ENCODE assay signal across 8 cellular contexts in genomic region chr9:97921959-97922905, GRCh38. TPM values are rescaled to one million over a fixed set of nuclear protein-coding genes. Genes with fewer than 3 reads are reported as not detected.
A peak's percentile ranks its signal among the peaks of the same experiment; 100 is the strongest.
DNase-seq lines count a peak whose midpoint lies in the region; ATAC-seq and TF ChIP-seq lines count a peak whose summit lies in the region.

TSS of gene TRMO (minus strand) at chr9:97922500. CDS start at chr9:97922493, 7 bp downstream.

- peak; percentile 43 for TF ChIP-seq POLR2A in testis (IDR thresholded peaks at IDR 0.05)

- H3K9ac ChIP-seq in SK-N-SH: peak within 1 kb of the TSS; percentile 86

- TF ChIP-seq RAD21 in SK-N-SH (IDR thresholded peaks at IDR 0.05; ENCODE audit: low read length): no peak; the same call in 1 of the 2 replicates

- H3K27ac ChIP-seq in SK-N-SH (ENCODE audit: low read depth in 2 of 2, low read length in 1 of 2) (peak within 1 kb of the TSS; percentile 94 to 99), testis (peak within 1 kb of the TSS; percentile 96 to 99)

- H3K4me3 ChIP-seq in SK-N-SH (ENCODE audit: low read depth in 2 of 2, low read length in 1 of 2) (peak within 1 kb of the TSS; percentile 72 to 74), testis (peak within 1 kb of the TSS; percentile 57 to 67)

- under 1% methylated on average over 30 of the region's 63 CpGs for WGBS in SK-N-SH (ENCODE audit: low lambda C conversion rate)
- 1% methylated on average over 22 to 62 of the region's 63 CpGs for WGBS in testis, 2 donors

- H4K20me1 ChIP-seq in SK-N-SH (ENCODE audit: insufficient read depth): no peaks in the 10 kb centered on the region

- CTCF ChIA-PET in SK-N-SH (lab: Yijun Ruan, JAX): interaction anchor here (0.5 to 5.6 kb wide), 42 partner anchors 11 to 854 kb away, joined by 3 to 96 read pairs (median 6); partner anchors contain the start of genes ANP32B, CORO2A, HEMGN and NANS

- peaks cover 7% of the 10 kb centered on the region for H3K79me2 ChIP-seq in SK-N-SH (ENCODE audit: insufficient read depth)

- H3K9me2 ChIP-seq in SK-N-SH: no peaks in the 10 kb centered on the region

- H3K27me3 Mint-ChIP-seq in activated naive CD4-positive, alpha-beta T cell treated with anti-CD3 and anti-CD28 coated beads, Interleukin-2, amount 50 U/mL, for 24 hours: no peaks in the 10 kb centered on the region

- H3K4me1 ChIP-seq in SK-N-SH (ENCODE audit: control insufficient read depth in 1 of 2, insufficient read depth in 2 of 2, low read depth in 1 of 2, low read length in 1 of 2) (peaks cover 0 to 3% of the 10 kb centered on the region in 2 experiments; a peak in 3 of 4 replicates), testis (peaks cover 9% of the 10 kb centered on the region)

- H3K27ac Mint-ChIP-seq in activated naive CD4-positive, alpha-beta T cell treated with anti-CD3 and anti-CD28 coated beads, Interleukin-2, amount 50 U/mL, for 24 hours: peak within 1 kb of the TSS; percentile 99

- H3K27me3 ChIP-seq in SK-N-SH (ENCODE audit: insufficient read depth): no peaks in the 10 kb centered on the region
- no peaks in the 10 kb centered on the region for H3K27me3 ChIP-seq in testis

- peak; percentile 87 for DNase-seq in GM10266 (ENCODE audit: extremely low spot score)
- peak; percentile 97 for DNase-seq in NCI-H1048 (lab: John Stamatoyannopoulos, UW)
- DNase-seq in SK-N-SH: peak; percentile 93
- peak; percentile 98 for DNase-seq in glomerular visceral epithelial cell (ENCODE audit: extremely low spot score)
- peak; percentile 99 for DNase-seq in omental fat pad (ENCODE audit: low spot score)
- peak; percentile 99 for DNase-seq in testis

- peaks cover 2% of the 10 kb centered on the region for H3K36me3 Mint-ChIP-seq in activated naive CD4-positive, alpha-beta T cell treated with anti-CD3 and anti-CD28 coated beads, Interleukin-2, amount 50 U/mL, for 24 hours

- peak; percentile 83 for TF ChIP-seq CTCF in GM10266 (IDR thresholded peaks at IDR 0.05; ENCODE audit: control insufficient read depth, insufficient read depth, low read depth, missing control alignments)
- TF ChIP-seq CTCF in SK-N-SH (IDR thresholded peaks at IDR 0.05): peak; percentile 77
- peak in 1 of 3 donors; percentile 41 for TF ChIP-seq CTCF in omental fat pad (IDR thresholded peaks at IDR 0.05)
- peak; percentile 63 to 84 (median 84) for TF ChIP-seq CTCF in testis (IDR thresholded peaks at IDR 0.05)

- H3K4me1 Mint-ChIP-seq in activated naive CD4-positive, alpha-beta T cell treated with anti-CD3 and anti-CD28 coated beads, Interleukin-2, amount 50 U/mL, for 24 hours: peaks cover 47% of the 10 kb centered on the region

- intact Hi-C loops in testis (cut with DNase I; ENCODE audit: low total_unique reads): loop anchor here (10.0 kb wide), 1 partner anchor 113 kb away; no protein-coding TSS in a partner anchor

- peak in 1 of 2 experiments; percentile 24; a peak in 2 of 4 replicates for TF ChIP-seq EP300 in SK-N-SH (IDR thresholded peaks at IDR 0.05; ENCODE audit: borderline replicate concordance in 1 of 2, low read depth in 1 of 2, low read length in 1 of 2)

- H3K4me3 Mint-ChIP-seq in activated naive CD4-positive, alpha-beta T cell treated with anti-CD3 and anti-CD28 coated beads, Interleukin-2, amount 50 U/mL, for 24 hours: peak within 1 kb of the TSS; percentile 96

- POLR2A ChIA-PET in SK-N-SH (lab: Yijun Ruan, JAX): interaction anchor here (0.6 to 2.6 kb wide), 15 partner anchors 12 to 358 kb away, joined by 3 to 16 read pairs (median 4); partner anchors contain the start of genes ANP32B, NANS, NCBP1 and TBC1D2

- no peaks in the 10 kb centered on the region for H3K9me3 ChIP-seq in SK-N-SH
- H3K9me3 ChIP-seq in testis: no peaks in the 10 kb centered on the region

- peaks cover 15% of the 10 kb centered on the region for H3F3A ChIP-seq in SK-N-SH (replicated peaks; ENCODE audit: insufficient read depth)

- peak; percentile 86 for ATAC-seq in HG02588 (IDR thresholded peaks at IDR 0.05; ENCODE audit: unreplicated experiment)
- ATAC-seq in omental fat pad (ENCODE audit: low FRiP score): peak; percentile 90

- H2AFZ ChIP-seq in SK-N-SH (ENCODE audit: low read depth): peak within 1 kb of the TSS; percentile 99

- H3K4me2 ChIP-seq in SK-N-SH: peak within 1 kb of the TSS; percentile 84

- H3K36me3 ChIP-seq in SK-N-SH (replicated peaks in 1 of 2; ENCODE audit: control insufficient read depth in 1 of 2, insufficient read depth in 2 of 2, low read length in 1 of 2) (no peaks in the 10 kb centered on the region), testis (ENCODE audit: low read depth, missing control alignments) (no peaks in the 10 kb centered on the region)

- H3K9me3 Mint-ChIP-seq in activated naive CD4-positive, alpha-beta T cell treated with anti-CD3 and anti-CD28 coated beads, Interleukin-2, amount 50 U/mL, for 24 hours: no peaks in the 10 kb centered on the region

TF ChIP-seq in SK-N-SH, 30 proteins besides CTCF, POLR2A, EP300 and RAD21 (continues in another document):
- TF ChIP-seq RFX5 (IDR thresholded peaks at IDR 0.05; ENCODE audit: low read length) (no peak), GABPA (IDR thresholded peaks at IDR 0.05; ENCODE audit: low read depth) (peak; percentile 81), TAF1 (IDR thresholded peaks at IDR 0.05; ENCODE audit: borderline replicate concordance, low read depth, low read length) (peak; percentile 75), GATA2 (CRISPR knock-in tag; IDR thresholded peaks at IDR 0.05) (no peak), IRF3 (IDR thresholded peaks at IDR 0.05; ENCODE audit: low read depth, low read length) (no peak), FOXM1 (IDR thresholded peaks at IDR 0.05; ENCODE audit: low read depth) (no peak), YY1 (IDR thresholded peaks at IDR 0.05; ENCODE audit: low read depth) (peak; percentile 73; the same call in 1 of the 2 replicates), ZBTB33 (IDR thresholded peaks at IDR 0.05; ENCODE audit: borderline replicate concordance, low read depth) (no peak), NRF1 (IDR thresholded peaks at IDR 0.05; ENCODE audit: low read depth, low read length) (peak; percentile 97), USF2 (IDR thresholded peaks at IDR 0.05; ENCODE audit: borderline replicate concordance, low read depth, low read length) (peak; percentile 99), NFIC (IDR thresholded peaks at IDR 0.05; ENCODE audit: borderline replicate concordance) (0 out of 2 replicates have a peak, but pooled peaks have one; percentile 34), PBX3 (IDR thresholded peaks at IDR 0.05) (peak; percentile 25), FOXJ3 (CRISPR knock-in tag; IDR thresholded peaks at IDR 0.05) (no peak), EZH2phosphoT487 (IDR thresholded peaks at IDR 0.05; ENCODE audit: borderline replicate concordance, low read depth) (no peak)

RNA-seq across cellular contexts. Expression of gene TRMO, which starts in this region (rescaled TPM):
- polyA plus RNA-seq in SK-N-SH (2012; rRNA removed) (8.1 and 11.8 TPM in 2 replicates), testis (ENCODE audit: insufficient read depth, low read depth, low replicate concordance) (37.3 TPM)
- 7.8 and 10.0 TPM in 2 replicates for polyA plus RNA-seq in SK-N-SH (2012; cell fraction: cytosol; rRNA removed)
- 10.5 and 20.3 TPM in 2 replicates for polyA plus RNA-seq in SK-N-SH (2012; cell fraction: nucleus; rRNA removed)
- total RNA-seq in omental fat pad (10 to 100 TPM; 22.3 to 31.2 (median 24.3) TPM), testis (10 to 100 TPM; 33.2 to 40.1 TPM)

Comparison
In these comparisons a context has a peak if more than half of its experiments do, and no peak if none do; other contexts are left out.
1. Peak in every context shown above with its lines: DNase-seq, ATAC-seq, H3K4me3 ChIP-seq and H3K27ac ChIP-seq.